Comparison of ENCODE assay signal across 19 cellular contexts in genomic region chr3:53780171-53780570, GRCh38.
A peak's percentile ranks its signal among the peaks of the same experiment; 100 is the strongest.
DNase-seq lines count a peak whose midpoint lies in the region; ATAC-seq, FAIRE-seq and TF ChIP-seq lines count a peak whose summit lies in the region.
"Had no signal": no experiment of that assay in that cellular context is flagged by ENCODE, and none has a peak within 500 bp of the region (broad histone marks: within the 10 kb centered on the region; RNA-seq: fewer than 3 reads in every experiment).

No MANE protein-coding gene starts in this region.

- ATAC-seq in GM19467 (IDR thresholded peaks at IDR 0.05; ENCODE audit: unreplicated experiment) = no peak
- ATAC-seq in HG02759 (IDR thresholded peaks at IDR 0.05; ENCODE audit: unreplicated experiment) = no peak
- ATAC-seq: K562 had no signal

- FAIRE-seq in bronchial epithelial cell (lab: Jason Lieb, UNC) = no peak
- FAIRE-seq: D721Med, G401.6, H1, K562 had no signal

- no peaks in the 10 kb centered on the region for H3K27me3 Mint-ChIP-seq in Caco-2 (ENCODE audit: insufficient read depth, unreplicated experiment)
- H3K27me3 Mint-ChIP-seq in neural crest cell (ENCODE audit: low read depth) = peaks cover 2% of the 10 kb centered on the region
- H3K27me3 Mint-ChIP-seq: B cell had no signal

- no peaks in the 10 kb centered on the region for H3K36me3 Mint-ChIP-seq in Caco-2 (ENCODE audit: insufficient read depth, unreplicated experiment)
- H3K36me3 Mint-ChIP-seq in neural crest cell (ENCODE audit: low read depth) = no peaks in the 10 kb centered on the region
- H3K36me3 Mint-ChIP-seq: CD4-positive, CD25-positive, alpha-beta regulatory T cell; CD8-positive, alpha-beta memory T cell had no signal

- H3K4me1 Mint-ChIP-seq in Caco-2 (ENCODE audit: low read depth, unreplicated experiment) = peaks cover 7% of the 10 kb centered on the region
- no peaks in the 10 kb centered on the region for H3K4me1 Mint-ChIP-seq in neural crest cell
- H3K4me1 Mint-ChIP-seq: B cell; CD4-positive, CD25-positive, alpha-beta regulatory T cell; CD8-positive, alpha-beta memory T cell had no signal

- POLR2A ChIA-PET in Caco-2 (lab: Charles Lee) = no interaction called here

- intact Hi-C loops in Caco-2 (cut with micrococcal nuclease; ENCODE audit: unreplicated experiment) (no loop called here), vagina (cut with DNase I) (no loop called here)

- H3K4me3 Mint-ChIP-seq in Caco-2 (ENCODE audit: unreplicated experiment) (no peak overlapping the region), neural crest cell (no peak overlapping the region)
- H3K4me3 Mint-ChIP-seq: B cell; CD4-positive, CD25-positive, alpha-beta regulatory T cell; CD8-positive, alpha-beta memory T cell; H9 had no signal

- TF ChIP-seq CTCF in Caco-2 (IDR thresholded peaks at IDR 0.05; ENCODE audit: insufficient read depth in 1 of 2, low read depth in 1 of 2, low read length in 1 of 2, severe bottlenecking in 1 of 2, unreplicated experiment in 1 of 2) (no peak), bronchial epithelial cell (IDR thresholded peaks at IDR 0.05; ENCODE audit: insufficient read depth, low read length, severe bottlenecking) (no peak), fibroblast of mammary gland (conservative IDR thresholded peaks at IDR 0.05; ENCODE audit: control insufficient read depth, insufficient read depth, low read depth, low read length) (no peak), neural crest cell (conservative IDR thresholded peaks at IDR 0.05) (no peak), vagina (IDR thresholded peaks at IDR 0.05) (no peak)

- H3K4me1 ChIP-seq in Caco-2 = no peaks in the 10 kb centered on the region
- peaks cover 8% of the 10 kb centered on the region for H3K4me1 ChIP-seq in vagina

- no TSS peak for BruUV-seq in Caco-2 (replicated peaks; lab: Mats Ljungman, UMichigan)

- H3K9me3 ChIP-seq in Caco-2 (no peaks in the 10 kb centered on the region), vagina (no peaks in the 10 kb centered on the region)
- H3K9me3 ChIP-seq: BLaER1 treated with 17β-estradiol and CSF1 and Interleukin-3, amounts not matched to agents 10 nM and 100 nM had no signal

- H3K27ac Mint-ChIP-seq in Caco-2 (ENCODE audit: unreplicated experiment) = peak overlapping the region; percentile 0
- peak overlapping the region; percentile 54 for H3K27ac Mint-ChIP-seq in neural crest cell (ENCODE audit: unreplicated experiment)
- H3K27ac Mint-ChIP-seq: B cell; CD8-positive, alpha-beta memory T cell; H9 had no signal

- CTCF ChIA-PET in Caco-2 (lab: Charles Lee) = no interaction called here

- no peak overlapping the region for H3K4me3 ChIP-seq in Caco-2 (ENCODE audit: low read depth, low read length)
- no peak overlapping the region for H3K4me3 ChIP-seq in bronchial epithelial cell (ENCODE audit: low read depth, low read length)
- H3K4me3 ChIP-seq in fibroblast of mammary gland (ENCODE audit: control insufficient read depth, low read depth, low read length) = no peak overlapping the region
- H3K4me3 ChIP-seq in vagina = no peak overlapping the region
- H3K4me3 ChIP-seq: BLaER1 treated with 17β-estradiol and CSF1 and Interleukin-3, amounts not matched to agents 10 nM and 100 nM; K562 had no signal

- H3K27me3 ChIP-seq in Caco-2 (replicated peaks; ENCODE audit: control insufficient read depth, insufficient read depth, low read length) = no peaks in the 10 kb centered on the region
- no peaks in the 10 kb centered on the region for H3K27me3 ChIP-seq in bronchial epithelial cell (ENCODE audit: control insufficient read depth, insufficient read depth, low read length)
- no peaks in the 10 kb centered on the region for H3K27me3 ChIP-seq in vagina
- H3K27me3 ChIP-seq: BLaER1 treated with 17β-estradiol and CSF1 and Interleukin-3, amounts not matched to agents 10 nM and 100 nM had no signal

- H3K36me3 ChIP-seq in Caco-2 (ENCODE audit: control insufficient read depth, insufficient read depth, low read length) = no peaks in the 10 kb centered on the region; the same call in 1 of the 2 replicates
- H3K36me3 ChIP-seq in bronchial epithelial cell (ENCODE audit: control insufficient read depth, insufficient read depth, low read length) = no peaks in the 10 kb centered on the region
- H3K36me3 ChIP-seq in vagina = no peaks in the 10 kb centered on the region
- H3K36me3 ChIP-seq: BLaER1 treated with 17β-estradiol and CSF1 and Interleukin-3, amounts not matched to agents 10 nM and 100 nM had no signal

- H3K9me3 Mint-ChIP-seq in Caco-2 (ENCODE audit: unreplicated experiment) = no peaks in the 10 kb centered on the region
- no peaks in the 10 kb centered on the region for H3K9me3 Mint-ChIP-seq in neural crest cell
- H3K9me3 Mint-ChIP-seq: CD8-positive, alpha-beta memory T cell; H9 had no signal

- DNase-seq in Caco-2 (no peak), bronchial epithelial cell (ENCODE audit: low read depth) (peak; percentile 10), fibroblast of mammary gland (ENCODE audit: low read depth) (peak; percentile 28), neural crest cell (ENCODE audit: low read depth, low spot score) (no peak), vagina (ENCODE audit: extremely low spot score in 2 of 2) (no peak), NCI-H2171 treated with DMSO at 0.1 percent for 48 hours (lab: John Stamatoyannopoulos, UW) (no peak)
- DNase-seq: 8988T; CD4-positive, CD25-positive, alpha-beta regulatory T cell; CD8-positive, alpha-beta memory T cell; COR-L47; H9 had no signal

- no peak for TF ChIP-seq POLR2A in vagina (IDR thresholded peaks at IDR 0.05)

- no peak overlapping the region for H3K27ac ChIP-seq in vagina
- H3K27ac ChIP-seq: BLaER1 treated with 17β-estradiol and CSF1 and Interleukin-3, amounts not matched to agents 10 nM and 100 nM had no signal

Comparison
In these comparisons a context has a peak if more than half of its experiments do, and no peak if none do; other contexts are left out.
1. DNase-seq: peak in bronchial epithelial cell (single experiment) and fibroblast of mammary gland (single experiment); none in Caco-2 (0 of 2), neural crest cell (single experiment), vagina (0 of 2) and NCI-H2171 treated with DMSO at 0.1 percent for 48 hours (single experiment).